In genomic region chr6:1622220-1622841, GRCh38 we compare ENCODE assay signal across 1 cellular context.
A peak's percentile ranks its signal among the peaks of the same experiment; 100 is the strongest.
TF ChIP-seq lines count a peak whose summit lies in the region.

No MANE protein-coding gene starts in this region.

TF ChIP-seq in HEK293, 187 proteins besides CTCF, POLR2A, EP300 and RAD21 (continued from another document):
- TF ChIP-seq BCL11B (tag by site-specific recombination; IDR thresholded peaks at IDR 0.05; ENCODE audit: low read depth) (no peak), ZNF530 (tag by site-specific recombination; IDR thresholded peaks at IDR 0.05; ENCODE audit: low read depth) (no peak), PRDM2 (tag by site-specific recombination; IDR thresholded peaks at IDR 0.05; ENCODE audit: borderline replicate concordance) (no peak), RBAK (tag by site-specific recombination; IDR thresholded peaks at IDR 0.05) (no peak), ZBTB20 (tag by site-specific recombination; IDR thresholded peaks at IDR 0.05) (peak; percentile 92), ZNF174 (tag by site-specific recombination; IDR thresholded peaks at IDR 0.05) (no peak), ZBTB26 (tag by site-specific recombination; optimal IDR thresholded peaks at IDR 0.05) (peak; percentile 13), ZFP37 (tag by site-specific recombination; IDR thresholded peaks at IDR 0.05) (no peak), ZNF510 (tag by site-specific recombination; IDR thresholded peaks at IDR 0.05; ENCODE audit: insufficient replicate concordance) (no peak), ZNF426 (tag by site-specific recombination; IDR thresholded peaks at IDR 0.05) (no peak)
